Comparison of ENCODE assay signal across 15 cellular contexts in genomic region chr1:195065437-195065836, GRCh38.
DNase-seq lines count a peak whose midpoint lies in the region; ATAC-seq and TF ChIP-seq lines count a peak whose summit lies in the region.
"Had no signal": no experiment of that assay in that cellular context is flagged by ENCODE, and none has a peak within 500 bp of the region (broad histone marks: within the 10 kb centered on the region; RNA-seq: fewer than 3 reads in every experiment).

No MANE protein-coding gene starts in this region.

- H3K9me3 ChIP-seq in MM.1S (replicated peaks; ENCODE audit: insufficient read depth, low read length) (no peaks in the 10 kb centered on the region), aorta (ENCODE audit: control insufficient read depth, low read length) (no peaks in the 10 kb centered on the region)
- H3K9me3 ChIP-seq: HAP-1 had no signal

- no peaks in the 10 kb centered on the region for H3K9me2 ChIP-seq in MM.1S (replicated peaks; ENCODE audit: insufficient read depth, low read length)

- 89 to 94% methylated on average over 5 of the region's 5 CpGs for WGBS in aorta, 2 donors

- no peaks in the 10 kb centered on the region for H3F3A ChIP-seq in MM.1S (ENCODE audit: insufficient read depth, low read length)

- ATAC-seq in aorta (ENCODE audit: low FRiP score) (peak; percentile 19), HG03139 (IDR thresholded peaks at IDR 0.05; ENCODE audit: unreplicated experiment) (no peak), GM19324 (IDR thresholded peaks at IDR 0.05; ENCODE audit: low FRiP score, unreplicated experiment) (no peak)
- ATAC-seq: GM12878 had no signal

- H3K4me2 ChIP-seq in MM.1S (ENCODE audit: low read depth, low read length) = no peak overlapping the region

- no peak overlapping the region for H3K9ac ChIP-seq in MM.1S (ENCODE audit: low read length)

- no peaks in the 10 kb centered on the region for H3K79me2 ChIP-seq in MM.1S (ENCODE audit: low read length)

- H3K9me3 Mint-ChIP-seq in chondrocyte (ENCODE audit: low read depth) = no peaks in the 10 kb centered on the region

- no peak overlapping the region for H3K4me3 Mint-ChIP-seq in chondrocyte (ENCODE audit: unreplicated experiment)
- H3K4me3 Mint-ChIP-seq: CD4-positive, alpha-beta memory T cell; HFFc6 had no signal

- H3K4me1 Mint-ChIP-seq in chondrocyte (ENCODE audit: low read depth) = peaks cover 2% of the 10 kb centered on the region
- H3K4me1 Mint-ChIP-seq: CD4-positive, alpha-beta memory T cell had no signal

- no peak overlapping the region for H3K27ac ChIP-seq in MM.1S (ENCODE audit: low read length)
- H3K27ac ChIP-seq in aorta (ENCODE audit: low read depth in 1 of 2, low read length in 2 of 2) = no peak overlapping the region

- DNase-seq in MM.1S (peak; percentile 49), UCSD-AML1 (lab: John Stamatoyannopoulos, UW; ENCODE audit: unreplicated experiment) (peak; percentile 5), aorta (no peak), chondrocyte (ENCODE audit: low spot score) (no peak)
- DNase-seq: C1 segment of cervical spinal cord; Calu3; CD4-positive, alpha-beta memory T cell; COR-L47; DND-41; GOT3; HFFc6 had no signal

- H3K36me3 Mint-ChIP-seq in chondrocyte (ENCODE audit: low read depth) = no peaks in the 10 kb centered on the region
- H3K36me3 Mint-ChIP-seq: CD4-positive, alpha-beta memory T cell had no signal

- H3K27me3 ChIP-seq in MM.1S (replicated peaks; ENCODE audit: insufficient read depth, low read length) (no peaks in the 10 kb centered on the region), aorta (ENCODE audit: control insufficient read depth in 1 of 2, insufficient read depth in 2 of 2, low read length in 1 of 2) (no peaks in the 10 kb centered on the region)

- H3K4me1 ChIP-seq in MM.1S (ENCODE audit: low read length) = no peaks in the 10 kb centered on the region
- no peaks in the 10 kb centered on the region for H3K4me1 ChIP-seq in aorta (ENCODE audit: control insufficient read depth in 1 of 2, insufficient read depth in 2 of 2, low read length in 2 of 2)
- H3K4me1 ChIP-seq: HAP-1 had no signal

- no peak overlapping the region for H2AFZ ChIP-seq in MM.1S (ENCODE audit: low read length)

- no peak overlapping the region for H3K27ac Mint-ChIP-seq in chondrocyte (ENCODE audit: unreplicated experiment)
- H3K27ac Mint-ChIP-seq: CD4-positive, alpha-beta memory T cell; HFFc6 had no signal

- peaks cover 3% of the 10 kb centered on the region for H3K27me3 Mint-ChIP-seq in chondrocyte (ENCODE audit: low read depth)
- H3K27me3 Mint-ChIP-seq: CD4-positive, alpha-beta memory T cell had no signal

- H4K20me1 ChIP-seq in MM.1S (ENCODE audit: insufficient read depth, low read length) = no peaks in the 10 kb centered on the region

- intact Hi-C loops in aorta (cut with DNase I) = no loop called here

- H3K4me3 ChIP-seq in MM.1S (ENCODE audit: low read length) (no peak overlapping the region), aorta (ENCODE audit: low read length in 2 of 2) (no peak overlapping the region)
- H3K4me3 ChIP-seq: GM12878, HAP-1 had no signal

- no peaks in the 10 kb centered on the region for H3K36me3 ChIP-seq in MM.1S (replicated peaks; ENCODE audit: insufficient read depth, low read length)
- H3K36me3 ChIP-seq in aorta (ENCODE audit: control insufficient read depth in 1 of 2, insufficient read depth in 2 of 2, low read length in 1 of 2) = no peaks in the 10 kb centered on the region
- H3K36me3 ChIP-seq: HAP-1 had no signal

- no peak for TF ChIP-seq CTCF in MM.1S (IDR thresholded peaks at IDR 0.05; ENCODE audit: low read length)
- no peak for TF ChIP-seq CTCF in chondrocyte (IDR thresholded peaks at IDR 0.05)

Comparison
In these comparisons a context has a peak if more than half of its experiments do, and no peak if none do; other contexts are left out.
1. DNase-seq: peak in MM.1S (single experiment) and UCSD-AML1 (single experiment); none in aorta (0 of 2) and chondrocyte (single experiment).